Comparison of ENCODE assay signal across 31 cellular contexts in the genomic region with DNA sequence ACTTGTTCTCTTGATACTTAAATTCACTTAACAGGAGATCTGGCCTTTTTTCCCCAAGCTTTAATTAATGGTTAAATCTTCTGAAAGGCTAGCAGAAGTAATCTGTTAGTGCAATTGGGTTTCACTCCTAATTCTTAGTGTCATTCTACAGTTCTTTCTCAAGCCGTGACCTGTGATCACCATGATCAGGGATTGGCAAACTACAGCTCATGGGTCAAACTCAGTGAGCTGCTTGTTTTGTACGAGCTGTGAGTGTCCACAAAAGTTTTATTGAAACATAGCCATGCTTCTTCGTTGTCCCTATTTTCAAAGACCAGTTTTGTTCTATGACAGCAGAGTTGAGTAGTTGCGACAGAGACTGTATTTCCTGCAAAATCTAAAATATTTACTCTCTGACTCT.
"Had no signal": no experiment of that assay in that cellular context is flagged by ENCODE, and none has a peak within 500 bp of the region (broad histone marks: within the 10 kb centered on the region; RNA-seq: fewer than 3 reads in every experiment).

No MANE protein-coding gene starts in this region.

- H3K4me3 ChIP-seq: adrenal gland, body of pancreas, esophagus squamous epithelium had no signal

- H3K27me3 Mint-ChIP-seq: activated CD4-positive, alpha-beta memory T cell treated with anti-CD3 and anti-CD28 coated beads, Interleukin-2, amount 10 ng/mL, durations not matched to agents 7 days and 5 days had no signal

- H3K4me1 Mint-ChIP-seq: activated CD4-positive, alpha-beta memory T cell treated with anti-CD3 and anti-CD28 coated beads, Interleukin-2, amount 10 ng/mL, durations not matched to agents 7 days and 5 days; activated CD4-positive, alpha-beta T cell treated with anti-CD3 and anti-CD28 coated beads, Interleukin-2, amount 10 ng/mL, durations not matched to agents 7 days and 5 days; activated naive CD8-positive, alpha-beta T cell treated with anti-CD3 and anti-CD28 coated beads for 36 hours; activated naive CD8-positive, alpha-beta T cell treated with anti-CD3 and anti-CD28 coated beads, Interleukin-2, amount 50 U/mL, for 24 hours; activated T-helper 17 cell treated with anti-CD3 and anti-CD28 coated beads, Interleukin-2, amount 50 U/mL, for 72 hours; T-cell had no signal

- H3K4me3 Mint-ChIP-seq: activated CD4-positive, alpha-beta memory T cell treated with anti-CD3 and anti-CD28 coated beads, Interleukin-2, amount 10 ng/mL, durations not matched to agents 7 days and 5 days; activated CD4-positive, alpha-beta T cell treated with anti-CD3 and anti-CD28 coated beads, Interleukin-2, amount 10 ng/mL, durations not matched to agents 7 days and 5 days; activated naive CD8-positive, alpha-beta T cell treated with anti-CD3 and anti-CD28 coated beads for 36 hours; activated naive CD8-positive, alpha-beta T cell treated with anti-CD3 and anti-CD28 coated beads, Interleukin-2, amount 50 U/mL, for 24 hours; activated T-cell treated with anti-CD3 and anti-CD28 coated beads, Interleukin-2, amount 50 U/mL, for 24 hours; activated T-helper 17 cell treated with anti-CD3 and anti-CD28 coated beads, Interleukin-2, amount 50 U/mL, for 72 hours; effector memory CD8-positive, alpha-beta T cell; T-cell; T-helper 1 cell treated with Interleukin-12 subunit alpha and Interleukin-12 subunit beta and Interleukin-4 antibody, amounts not matched to agents 30 μg/mL and 1 μg/mL, for 36 hours; WTC11 had no signal

- H3K36me3 ChIP-seq: adrenal gland, esophagus squamous epithelium had no signal

- H3K27ac Mint-ChIP-seq: activated CD4-positive, alpha-beta memory T cell treated with anti-CD3 and anti-CD28 coated beads, Interleukin-2, amount 10 ng/mL, durations not matched to agents 7 days and 5 days; activated CD4-positive, alpha-beta T cell treated with anti-CD3 and anti-CD28 coated beads, Interleukin-2, amount 10 ng/mL, durations not matched to agents 7 days and 5 days; activated naive CD8-positive, alpha-beta T cell treated with anti-CD3 and anti-CD28 coated beads for 36 hours; activated naive CD8-positive, alpha-beta T cell treated with anti-CD3 and anti-CD28 coated beads, Interleukin-2, amount 50 U/mL, for 24 hours; activated T-cell treated with anti-CD3 and anti-CD28 coated beads, Interleukin-2, amount 50 U/mL, for 24 hours; activated T-helper 17 cell treated with anti-CD3 and anti-CD28 coated beads, Interleukin-2, amount 50 U/mL, for 72 hours; effector memory CD8-positive, alpha-beta T cell; T-cell; T-helper 1 cell treated with Interleukin-12 subunit alpha and Interleukin-12 subunit beta and Interleukin-4 antibody, amounts not matched to agents 30 μg/mL and 1 μg/mL, for 36 hours; WTC11 had no signal

- H3K4me1 ChIP-seq: adrenal gland, body of pancreas, esophagus squamous epithelium had no signal

- H3K9me3 ChIP-seq: adrenal gland, body of pancreas had no signal

- H3K27ac ChIP-seq: adrenal gland, body of pancreas, esophagus squamous epithelium had no signal

- H3K36me3 Mint-ChIP-seq: activated naive CD8-positive, alpha-beta T cell treated with anti-CD3 and anti-CD28 coated beads for 36 hours; T-cell had no signal

- DNase-seq: activated CD4-positive, alpha-beta memory T cell treated with anti-CD3 and anti-CD28 coated beads, Interleukin-2, amount 10 ng/mL, durations not matched to agents 7 days and 5 days; activated CD4-positive, alpha-beta T cell treated with anti-CD3 and anti-CD28 coated beads for 1 hour; activated CD4-positive, alpha-beta T cell treated with anti-CD3 and anti-CD28 coated beads for 4 hours; activated CD4-positive, alpha-beta T cell treated with anti-CD3 and anti-CD28 coated beads, Interleukin-2, amount 10 ng/mL, durations not matched to agents 7 days and 5 days; activated CD4-positive, alpha-beta T cell treated with anti-CD3 and anti-CD28 coated beads, Interleukin-2, amount 50 U/mL, for 4 hours; activated CD8-positive, alpha-beta memory T cell treated with anti-CD3 and anti-CD28 coated beads, Interleukin-2, amount 50 U/mL, for 48 hours; activated effector memory CD4-positive, alpha-beta T cell treated with Interleukin-2 at 50 U/mL for 16 hours; activated gamma-delta T cell treated with Interleukin-2 at 50 U/mL for 16 hours; activated naive CD4-positive, alpha-beta T cell treated with anti-CD3 and anti-CD28 coated beads, Interleukin-2, amount 50 U/mL, for 16 hours; activated naive CD4-positive, alpha-beta T cell treated with Interleukin-2 at 50 U/mL for 16 hours; activated naive CD8-positive, alpha-beta T cell treated with anti-CD3 and anti-CD28 coated beads for 36 hours; activated naive CD8-positive, alpha-beta T cell treated with anti-CD3 and anti-CD28 coated beads, Interleukin-2, amount 50 U/mL, for 24 hours; activated T-cell treated with anti-CD3 and anti-CD28 coated beads for 4 hours; activated T-cell treated with anti-CD3 and anti-CD28 coated beads, Interleukin-2, amount 50 U/mL, for 24 hours; adrenal gland; amygdala; aorta; body of pancreas; caudate nucleus; cortex of kidney; dermis blood vessel endothelial cell; effector CD4-positive, alpha-beta T cell; effector memory CD8-positive, alpha-beta T cell; esophagus squamous epithelium; head of caudate nucleus; T-cell; T-helper 9 cell had no signal

- ATAC-seq: activated naive CD8-positive, alpha-beta T cell treated with anti-CD3 and anti-CD28 coated beads, Interleukin-2, amount 50 U/mL, for 24 hours; activated T-helper 17 cell treated with anti-CD3 and anti-CD28 coated beads, Interleukin-2, amount 50 U/mL, for 72 hours; body of pancreas; effector memory CD8-positive, alpha-beta T cell; T-cell; WTC11 had no signal

- FAIRE-seq: colon had no signal

- H3K27me3 ChIP-seq: body of pancreas had no signal
